In genomic region chr9:91839926-91840464, GRCh38 we compare ENCODE assay signal across 1 cellular context.
TF ChIP-seq lines count a peak whose summit lies in the region.

No MANE protein-coding gene starts in this region.

TF ChIP-seq in GM12878, 131 proteins besides CTCF, POLR2A, EP300 and RAD21 (continued from another document):
- TF ChIP-seq RB1 (IDR thresholded peaks at IDR 0.05; ENCODE audit: borderline replicate concordance) (no peak), STAT1 (conservative IDR thresholded peaks at IDR 0.05) (no peak), STAT3 (IDR thresholded peaks at IDR 0.05; ENCODE audit: low read depth, low read length) (no peak)
